Comparison of ENCODE assay signal across 8 cellular contexts in the genomic region with DNA sequence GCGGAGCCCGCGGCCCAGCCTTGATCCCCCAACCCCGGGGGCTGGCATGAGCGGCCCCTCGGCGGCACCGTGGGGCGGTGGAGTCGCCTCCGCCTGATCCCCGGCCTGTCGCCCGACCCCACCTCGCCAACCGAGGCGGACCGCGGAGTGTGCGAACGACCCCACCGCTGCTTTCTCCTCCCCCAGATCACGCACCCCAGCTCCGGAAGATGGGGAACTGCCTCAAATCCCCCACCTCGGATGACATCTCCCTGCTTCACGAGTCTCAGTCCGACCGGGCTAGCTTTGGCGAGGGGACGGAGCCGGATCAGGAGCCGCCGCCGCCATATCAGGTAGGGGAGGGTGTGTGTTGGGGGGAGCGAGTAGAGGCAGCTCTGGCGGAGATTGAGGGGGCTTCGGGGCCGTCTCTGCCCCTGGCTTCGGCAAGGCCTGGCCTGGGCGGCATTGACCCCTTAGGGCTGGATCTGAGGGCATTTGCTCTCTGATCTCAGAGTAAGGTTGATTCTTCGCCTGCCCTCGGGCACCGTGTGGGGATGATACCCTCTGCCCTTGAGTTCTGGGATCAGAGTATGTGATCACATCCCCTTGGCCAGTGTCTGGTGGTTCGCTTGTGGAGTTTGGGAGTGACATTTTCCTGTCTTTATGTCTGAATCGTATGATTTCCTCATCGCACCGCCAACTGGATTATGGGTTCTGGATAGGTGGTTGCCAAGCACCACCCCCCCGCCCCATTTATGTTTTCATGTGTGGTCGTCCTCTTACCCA. TPM values are rescaled to one million over a fixed set of nuclear protein-coding genes. Genes with fewer than 3 reads are reported as not detected.
DNase-seq lines count a peak whose midpoint lies in the region; TF ChIP-seq lines count a peak whose summit lies in the region.

No MANE protein-coding gene starts in this region.

- DNase-seq in G401 (ENCODE audit: low spot score) (peak; percentile 41), HFFc6 (peak; percentile 25), NCI-H1105 treated with DMSO at 0.1 percent for 48 hours (lab: John Stamatoyannopoulos, UW) (peak; percentile 64), medulla oblongata (ENCODE audit: extremely low spot score) (peak; percentile 55), middle frontal gyrus (ENCODE audit: extremely low spot score, low spot score) (no peak)
- peak; percentile 34 for DNase-seq in activated CD4-positive, alpha-beta T cell treated with anti-CD3 and anti-CD28 coated beads, Interleukin-2, amount 50 U/mL, for 1 hour
- peak; percentile 11 to 35 (median 16) for DNase-seq in effector memory CD4-positive, alpha-beta T cell
- DNase-seq in stimulated activated CD8-positive, alpha-beta memory T cell treated with anti-CD3 and anti-CD28 coated beads, Interleukin-2, amount 100 ng/mL, for 48 hours (ENCODE audit: low read depth in 2 of 2) = peak; percentile 18 to 23

- H3K4me1 ChIP-seq in effector memory CD4-positive, alpha-beta T cell (ENCODE audit: control insufficient read depth, insufficient read depth, low read length, poor library complexity, severe bottlenecking) = peaks cover 18% of the 10 kb centered on the region

- no peak for TF ChIP-seq CTCF in HFFc6 (IDR thresholded peaks at IDR 0.05)

- no peaks in the 10 kb centered on the region for H3K9me3 ChIP-seq in effector memory CD4-positive, alpha-beta T cell (ENCODE audit: control insufficient read depth, low read length)

- peak overlapping the region; percentile 98 for H3K4me3 ChIP-seq in effector memory CD4-positive, alpha-beta T cell (ENCODE audit: insufficient read depth, low read depth, low read length, poor library complexity, severe bottlenecking)

- in situ Hi-C loops in G401 (cut with HindIII; ENCODE audit: low sequenced_read_pairs) = no loop called here

- peaks cover 4% of the 10 kb centered on the region for H3K27me3 Mint-ChIP-seq in HFFc6 (ENCODE audit: insufficient read depth)

- no peaks in the 10 kb centered on the region for H3K36me3 Mint-ChIP-seq in HFFc6 (ENCODE audit: low read depth)

- no peak overlapping the region for H3K4me3 Mint-ChIP-seq in HFFc6

- H3K27ac ChIP-seq in effector memory CD4-positive, alpha-beta T cell (ENCODE audit: insufficient read depth, low read length, poor library complexity, severe bottlenecking) = peak overlapping the region; percentile 92

- no peaks in the 10 kb centered on the region for H3K36me3 ChIP-seq in effector memory CD4-positive, alpha-beta T cell (ENCODE audit: control insufficient read depth, insufficient read depth, low read length)

- no peak overlapping the region for H3K27ac Mint-ChIP-seq in HFFc6

- H3K27me3 ChIP-seq in effector memory CD4-positive, alpha-beta T cell (replicated peaks; ENCODE audit: control insufficient read depth, insufficient read depth, low read length, poor library complexity, severe bottlenecking) = no peaks in the 10 kb centered on the region

- peaks cover 21% of the 10 kb centered on the region for H3K4me1 Mint-ChIP-seq in HFFc6 (ENCODE audit: low read depth)

- no peaks in the 10 kb centered on the region for H3K9me3 Mint-ChIP-seq in HFFc6

RNA-seq across cellular contexts. Expression of a gene that starts 0.7 kb away (rescaled TPM):
- total RNA-seq in G401 (2014; rRNA removed; shearing (Covaris generic)) = 35.4 and 83.7 TPM in 2 replicates
- 100 to 1,000 TPM; 114 to 147 (median 128) TPM for total RNA-seq in HFFc6 (2021; fragmentation: NEBNext Ultra II Directional; extraction: Animal tissue kit (Norgen Biotek cat#: 25700))
